Comparison of ENCODE assay signal across 8 cellular contexts in the genomic region with DNA sequence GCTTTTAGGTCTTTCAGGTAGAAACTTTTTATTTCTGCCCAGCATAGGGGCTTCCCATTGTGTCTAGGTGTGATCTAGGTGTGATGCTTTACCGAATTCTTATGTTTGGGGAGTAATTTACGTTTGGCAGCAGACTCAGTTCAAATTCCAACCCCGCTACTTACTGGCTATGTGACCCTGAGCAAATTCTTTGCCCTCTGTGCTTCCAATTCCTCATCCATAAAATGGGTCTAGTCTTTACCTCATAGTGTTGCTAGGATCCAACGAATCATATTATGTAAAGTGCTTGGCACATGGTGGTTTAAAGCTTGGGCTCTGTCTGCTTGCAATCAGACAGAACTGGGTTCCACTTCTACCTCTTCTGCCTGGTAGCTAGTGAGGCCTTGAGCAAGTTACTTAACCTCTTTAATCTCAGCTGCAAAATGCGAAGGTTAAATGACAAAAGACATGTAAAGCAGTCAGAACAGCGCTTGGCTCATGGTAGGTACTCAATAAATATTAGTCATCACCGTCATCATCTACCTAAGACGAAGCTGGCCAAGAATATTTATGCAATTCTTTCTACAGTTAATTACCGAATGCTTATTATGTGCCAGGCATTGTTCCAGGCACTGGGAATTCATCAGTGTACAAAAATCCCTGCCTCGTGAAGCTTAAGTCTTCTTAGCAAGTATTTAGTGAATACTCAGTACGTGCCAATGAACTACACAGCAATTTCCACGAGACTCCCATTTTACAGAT. TPM values are rescaled to one million over a fixed set of nuclear protein-coding genes. Genes with fewer than 3 reads are reported as not detected.
DNase-seq lines count a peak whose midpoint lies in the region; TF ChIP-seq lines count a peak whose summit lies in the region.

No MANE protein-coding gene starts in this region.

- peaks cover 39% of the 10 kb centered on the region for H3K4me1 Mint-ChIP-seq in nephron progenitor cell

- CTCF ChIA-PET in BJ (lab: Yijun Ruan, JAX) = interaction anchor here (0.7 to 6.8 kb wide), 12 partner anchors 8 to 311 kb away, joined by 3 to 71 read pairs (median 4); no protein-coding TSS in a partner anchor

- in situ Hi-C loops in KBM-7 (cut with MboI; ENCODE audit: low pct_unique_long_range_greater_than_20kb, low sequenced_read_pairs) = no loop called here

- H3K4me3 ChIP-seq in BJ (ENCODE audit: low read depth, low read length) = peak overlapping the region; percentile 96
- peak overlapping the region; percentile 95 for H3K4me3 ChIP-seq in ectodermal cell (ENCODE audit: insufficient read depth, low read depth, low read length)

- WGBS in ectodermal cell, 2 experiments = 46 to 52% methylated on average over 12 of the region's 12 CpGs

- no peaks in the 10 kb centered on the region for H3K9me3 ChIP-seq in ectodermal cell (ENCODE audit: control insufficient read depth, low read length)

- POLR2A ChIA-PET in BJ (lab: Charles Lee) = no interaction called here

- H3K27me3 ChIP-seq in BJ (ENCODE audit: control insufficient read depth, insufficient read depth, low read length) = no peaks in the 10 kb centered on the region
- no peaks in the 10 kb centered on the region for H3K27me3 ChIP-seq in ectodermal cell (ENCODE audit: control insufficient read depth, insufficient read depth, low read length, poor library complexity, severe bottlenecking)

- DNase-seq in BJ (ENCODE audit: low read depth) (no peak), M059J (ENCODE audit: low read depth) (peak; percentile 50), nephron progenitor cell (no peak), EL (no peak), ureter (ENCODE audit: low spot score) (no peak), KBM-7 (no peak)
- no peak for DNase-seq in activated effector memory CD4-positive, alpha-beta T cell treated with anti-CD3 and anti-CD28 coated beads, Interleukin-2, amount 50 U/mL, for 16 hours

- H3K27ac Mint-ChIP-seq in nephron progenitor cell = peak overlapping the region; percentile 74

- H3K36me3 Mint-ChIP-seq in nephron progenitor cell (ENCODE audit: low read depth) = peaks cover 24% of the 10 kb centered on the region

- no peaks in the 10 kb centered on the region for H3K9me3 Mint-ChIP-seq in nephron progenitor cell

- H3K4me1 ChIP-seq in ectodermal cell (ENCODE audit: control insufficient read depth, insufficient read depth, low read length) = peaks cover 8% of the 10 kb centered on the region

- H3K4me3 Mint-ChIP-seq in nephron progenitor cell = peak overlapping the region; percentile 92

- TF ChIP-seq CTCF in BJ (IDR thresholded peaks at IDR 0.05; ENCODE audit: insufficient read depth, low read depth, low read length) = no peak
- no peak for TF ChIP-seq CTCF in nephron progenitor cell (IDR thresholded peaks at IDR 0.05)

- H3K27me3 Mint-ChIP-seq in nephron progenitor cell (ENCODE audit: low read depth, poor library complexity) = peaks cover 19% of the 10 kb centered on the region

- H3K27ac ChIP-seq in ectodermal cell (ENCODE audit: insufficient read depth, low read depth, low read length, poor library complexity, severe bottlenecking) = no peak overlapping the region

- H3K36me3 ChIP-seq in BJ (ENCODE audit: control insufficient read depth, insufficient read depth, low read length) = peaks cover 6% of the 10 kb centered on the region
- H3K36me3 ChIP-seq in ectodermal cell (ENCODE audit: control insufficient read depth, insufficient read depth, low read length) = no peaks in the 10 kb centered on the region

RNA-seq across cellular contexts. Expression of gene NSFL1C, which starts 1.0 kb away (rescaled TPM):
- polyA plus RNA-seq in BJ (2011; rRNA removed) = 27.7 and 32.4 TPM in 2 replicates
- polyA minus RNA-seq in BJ (2011; rRNA and poly(A)+ RNA removed) = 21.3 and 22.2 TPM in 2 replicates
- 69.2 and 85.5 TPM in 2 replicates for total RNA-seq in M059J (2014; rRNA removed; shearing (Covaris generic))
- 87.6 TPM for polyA plus RNA-seq in ectodermal cell (2013, experiment 1 of 4)
- polyA plus RNA-seq in ectodermal cell (2013, experiment 2 of 4) = 83.0 TPM
- 52.5 TPM for polyA plus RNA-seq in ectodermal cell (2013, experiment 3 of 4)
- 52.6 TPM for polyA plus RNA-seq in ectodermal cell (2013, experiment 4 of 4)
- 83.9 TPM for total RNA-seq in ureter

RNA-seq across cellular contexts. Expression of gene SIRPB2, which starts 25.6 kb away (rescaled TPM):
- not detected in 2 replicates for polyA plus RNA-seq in BJ (2011; rRNA removed)
- not detected in 2 replicates for polyA minus RNA-seq in BJ (2011; rRNA and poly(A)+ RNA removed)
- total RNA-seq in M059J (2014; rRNA removed; shearing (Covaris generic)) = 0.07 TPM in 1 of 2 replicates, not detected in the other
- not detected for polyA plus RNA-seq in ectodermal cell (2013, experiment 1 of 4)
- not detected for polyA plus RNA-seq in ectodermal cell (2013, experiment 2 of 4)
- polyA plus RNA-seq in ectodermal cell (2013, experiment 3 of 4) = not detected
- not detected for polyA plus RNA-seq in ectodermal cell (2013, experiment 4 of 4)
- 3.6 TPM for total RNA-seq in ureter
